ENCODE assay signal across 14 cellular contexts in genomic region chr10:69475433-69475830, GRCh38. TPM values are rescaled to one million over a fixed set of nuclear protein-coding genes. Genes with fewer than 3 reads are reported as not detected.
DNase-seq lines count a peak whose midpoint lies in the region; ATAC-seq lines count a peak whose summit lies in the region.
"Had no signal": no experiment of that assay in that cellular context is flagged by ENCODE, and none has a peak within 500 bp of the region (broad histone marks: within the 10 kb centered on the region; RNA-seq: fewer than 3 reads in every experiment).

No MANE protein-coding gene starts in this region.

- H3K4me3 ChIP-seq in GM23248 (no peak overlapping the region), mucosa of rectum (ENCODE audit: low read length in 2 of 2) (no peak overlapping the region), subcutaneous abdominal adipose tissue (ENCODE audit: low read depth in 1 of 5, low read length in 5 of 5) (peak overlapping the region in 3 of 5 donors; percentile 3 to 32 (median 14))

- H3K27me3 Mint-ChIP-seq in dendritic cell treated with granulocyte-macrophage colony-stimulating factor and Interleukin-4, amounts not matched to agents 40 ng/mL and 50 ng/mL, for 4 days: peaks cover 27% of the 10 kb centered on the region

- H3K4me1 ChIP-seq in GM23248 (ENCODE audit: insufficient read depth) (peaks cover 11% of the 10 kb centered on the region), mucosa of rectum (ENCODE audit: control insufficient read depth in 2 of 2, insufficient read depth in 2 of 2, low read length in 2 of 2) (peaks cover 34 to 41% of the 10 kb centered on the region in 2 donors), subcutaneous abdominal adipose tissue (ENCODE audit: control insufficient read depth in 5 of 5, insufficient read depth in 5 of 5, low read length in 5 of 5) (peaks cover 39 to 100% (median 96%) of the 10 kb centered on the region in 5 donors)

- H3F3A ChIP-seq in GM23248 (ENCODE audit: insufficient read depth): no peaks in the 10 kb centered on the region

- H3K4me3 Mint-ChIP-seq in dendritic cell treated with granulocyte-macrophage colony-stimulating factor and Interleukin-4, amounts not matched to agents 40 ng/mL and 50 ng/mL, for 4 days: no peak overlapping the region
- H3K4me3 Mint-ChIP-seq: activated T-cell treated with anti-CD3 and anti-CD28 coated beads, Interleukin-2, amount 50 U/mL, for 4 hours had no signal

- peaks cover 18% of the 10 kb centered on the region; the same call in 1 of the 2 replicates for H3K27me3 ChIP-seq in GM23248 (replicated peaks; ENCODE audit: insufficient read depth)
- no peaks in the 10 kb centered on the region for H3K27me3 ChIP-seq in mucosa of rectum (ENCODE audit: control insufficient read depth in 2 of 2, insufficient read depth in 2 of 2, low read length in 2 of 2)
- H3K27me3 ChIP-seq in subcutaneous abdominal adipose tissue (ENCODE audit: control insufficient read depth in 5 of 5, insufficient read depth in 4 of 5, low read length in 5 of 5): no peaks in the 10 kb centered on the region

- intact Hi-C loops in dendritic cell treated with granulocyte-macrophage colony-stimulating factor and Interleukin-4, amounts not matched to agents 40 ng/mL and 50 ng/mL, for 4 days (cut with micrococcal nuclease): no loop called here
- intact Hi-C loops in posterior vena cava (cut with DNase I): loop anchor here in 1 of 2 donors (2.0 kb wide), 1 partner anchor 19 kb away; no protein-coding TSS in a partner anchor

- WGBS in GM23248 (ENCODE audit: low coverage in 1 of 2, low lambda C conversion rate in 2 of 2, missing lambda C conversion rate in 2 of 2), 2 experiments: 93 to 100% methylated on average over 2 of the region's 2 CpGs

- no peak for ATAC-seq in HG02678 (IDR thresholded peaks at IDR 0.05; ENCODE audit: unreplicated experiment)
- ATAC-seq: activated T-cell treated with anti-CD3 and anti-CD28 coated beads, Interleukin-2, amount 50 U/mL, for 4 hours had no signal

- H3K79me2 ChIP-seq in GM23248 (ENCODE audit: insufficient read depth): no peaks in the 10 kb centered on the region

- H3K9me3 ChIP-seq in GM23248 (ENCODE audit: low read depth) (no peaks in the 10 kb centered on the region), mucosa of rectum (ENCODE audit: control insufficient read depth in 2 of 2, low read length in 2 of 2) (no peaks in the 10 kb centered on the region), subcutaneous abdominal adipose tissue (ENCODE audit: control insufficient read depth in 5 of 5, low read length in 5 of 5) (no peaks in the 10 kb centered on the region)

- peak overlapping the region; percentile 19 for H3K27ac Mint-ChIP-seq in dendritic cell treated with granulocyte-macrophage colony-stimulating factor and Interleukin-4, amounts not matched to agents 40 ng/mL and 50 ng/mL, for 4 days

- H2AFZ ChIP-seq in GM23248: no peak overlapping the region

- peaks cover 73% of the 10 kb centered on the region for H3K4me1 Mint-ChIP-seq in dendritic cell treated with granulocyte-macrophage colony-stimulating factor and Interleukin-4, amounts not matched to agents 40 ng/mL and 50 ng/mL, for 4 days (ENCODE audit: low read depth)

- H3K4me2 ChIP-seq in GM23248 (ENCODE audit: unreplicated experiment): peak overlapping the region; percentile 17

- H3K9ac ChIP-seq in GM23248 (no peak overlapping the region), mucosa of rectum (ENCODE audit: low read depth in 1 of 2, low read length in 2 of 2) (no peak overlapping the region), subcutaneous abdominal adipose tissue (ENCODE audit: low read length in 5 of 5) (peak overlapping the region in 2 of 5 donors; percentile 57 to 67)

- in situ Hi-C loops in GM23248 (cut with MboI): no loop called here

- H3K27ac ChIP-seq in GM23248 (no peak overlapping the region), mucosa of rectum (ENCODE audit: low read depth in 2 of 2, low read length in 2 of 2) (peak overlapping the region; percentile 45 to 80), subcutaneous abdominal adipose tissue (ENCODE audit: low read depth, low read length) (peak overlapping the region; percentile 98)

- DNase-seq in GM23248: no peak
- DNase-seq in posterior vena cava (ENCODE audit: low spot score): no peak
- no peak for DNase-seq in NCI-H187 (lab: John Stamatoyannopoulos, UW)
- DNase-seq in hypothalamus (lab: John Stamatoyannopoulos, UW): no peak
- DNase-seq: activated CD4-positive, alpha-beta T cell treated with anti-CD3 and anti-CD28 coated beads for 48 hours; activated T-cell treated with anti-CD3 and anti-CD28 coated beads, Interleukin-2, amount 50 U/mL, for 4 hours; C1 segment of cervical spinal cord; NCI-H1417; NCI-H524 treated with DMSO at 0.1 percent for 48 hours had no signal

- no peaks in the 10 kb centered on the region for H4K20me1 ChIP-seq in GM23248 (ENCODE audit: insufficient read depth)

- H3K9me2 ChIP-seq in GM23248 (ENCODE audit: insufficient read depth): no peaks in the 10 kb centered on the region

- peaks cover 17% of the 10 kb centered on the region for H3K36me3 Mint-ChIP-seq in dendritic cell treated with granulocyte-macrophage colony-stimulating factor and Interleukin-4, amounts not matched to agents 40 ng/mL and 50 ng/mL, for 4 days (ENCODE audit: low read depth)

- H3K36me3 ChIP-seq in GM23248 (ENCODE audit: low read depth) (no peaks in the 10 kb centered on the region), mucosa of rectum (ENCODE audit: control insufficient read depth in 2 of 2, insufficient read depth in 2 of 2, low read length in 2 of 2) (peaks cover 0 to 3% of the 10 kb centered on the region in 2 donors), subcutaneous abdominal adipose tissue (ENCODE audit: control insufficient read depth in 5 of 5, insufficient read depth in 5 of 5, low read length in 5 of 5) (peaks cover 0 to 7% (median 4%) of the 10 kb centered on the region in 5 donors)

- H3K9me3 Mint-ChIP-seq in dendritic cell treated with granulocyte-macrophage colony-stimulating factor and Interleukin-4, amounts not matched to agents 40 ng/mL and 50 ng/mL, for 4 days: no peaks in the 10 kb centered on the region
- H3K9me3 Mint-ChIP-seq: activated T-cell treated with anti-CD3 and anti-CD28 coated beads, Interleukin-2, amount 50 U/mL, for 4 hours had no signal

RNA-seq across cellular contexts. Expression of gene TSPAN15, which starts 24.2 kb away (rescaled TPM):
- not detected in 2 replicates for total RNA-seq in GM23248 (2014; rRNA removed; shearing (Covaris generic))
- polyA plus RNA-seq in GM23248 (2016; fragmentation: Nextera tagmentation; extraction: Ambion mirVana): 0.29 and 0.34 TPM in 2 replicates
- 10 to 100 TPM; 44.6 to 45.6 TPM for total RNA-seq in posterior vena cava

RNA-seq across cellular contexts. Expression of gene TACR2, which starts 58.7 kb away (rescaled TPM):
- 0.54 TPM in 1 of 2 replicates, not detected in the other for total RNA-seq in GM23248 (2014; rRNA removed; shearing (Covaris generic))
- polyA plus RNA-seq in GM23248 (2016; fragmentation: Nextera tagmentation; extraction: Ambion mirVana): 0.24 and 0.25 TPM in 2 replicates
- total RNA-seq in posterior vena cava: 1 to 10 TPM in 1 of 2 donors, under 1 TPM in 1; 0.71 to 3.0 TPM
- total RNA-seq: T-helper 2 cell treated with Interferon-gamma antibody and Interleukin-4, amounts not matched to agents 100 ng/mL and 5 ng/mL, for 36 hours had no signal

Comparison
In these comparisons a context has a peak if more than half of its experiments do, and no peak if none do; other contexts are left out.
1. H3K4me3 ChIP-seq: peak in subcutaneous abdominal adipose tissue (3 of 5); none in GM23248 (single experiment) and mucosa of rectum (0 of 2).
2. RNA of gene TSPAN15, which starts 24.2 kb away (total RNA-seq): 44.6 to 45.6 TPM in posterior vena cava; not detected in GM23248; every median in the first group is over 10 times any median in the second.